ENCODE assay signal across 15 cellular contexts in the genomic region with DNA sequence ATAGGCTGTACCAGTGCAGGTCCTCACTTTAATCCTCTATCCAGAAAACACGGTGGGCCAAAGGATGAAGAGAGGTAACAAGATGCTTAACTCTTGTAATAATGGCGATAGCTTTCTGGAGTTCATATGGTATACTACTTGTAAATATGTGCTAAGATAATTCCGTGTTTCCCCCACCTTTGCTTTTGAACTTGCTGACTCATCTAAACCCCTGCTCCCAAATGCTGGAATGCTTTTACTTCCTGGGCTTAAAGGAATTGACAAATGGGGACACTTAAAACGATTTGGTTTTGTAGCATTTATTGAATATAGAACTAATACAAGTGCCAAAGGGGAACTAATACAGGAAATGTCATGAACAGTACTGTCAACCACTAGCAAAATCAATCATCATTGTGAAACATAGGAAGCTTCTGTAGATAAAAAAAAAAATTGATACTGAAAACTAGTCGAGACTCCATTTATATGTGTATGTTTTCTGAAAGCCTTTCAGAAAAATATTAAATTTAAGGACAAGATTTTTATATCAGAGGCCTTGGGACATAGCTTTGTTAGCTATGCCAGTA. TPM values are rescaled to one million over a fixed set of nuclear protein-coding genes. Genes with fewer than 3 reads are reported as not detected.
DNase-seq lines count a peak whose midpoint lies in the region; ATAC-seq, FAIRE-seq and TF ChIP-seq lines count a peak whose summit lies in the region.
"Had no signal": no experiment of that assay in that cellular context is flagged by ENCODE, and none has a peak within 500 bp of the region (broad histone marks: within the 10 kb centered on the region; RNA-seq: fewer than 3 reads in every experiment).

No MANE protein-coding gene starts in this region.

- H3K4me1 Mint-ChIP-seq in activated CD8-positive, alpha-beta memory T cell treated with anti-CD3 and anti-CD28 coated beads, Interleukin-2, amount 10 ng/mL, durations not matched to agents 7 days and 5 days = peaks cover 81% of the 10 kb centered on the region
- peaks cover 66% of the 10 kb centered on the region for H3K4me1 Mint-ChIP-seq in activated CD8-positive, alpha-beta T cell treated with anti-CD3 and anti-CD28 coated beads, Interleukin-2, amount 10 ng/mL, durations not matched to agents 7 days and 5 days (ENCODE audit: low read depth)
- H3K4me1 Mint-ChIP-seq in nephron progenitor cell = peaks cover 80% of the 10 kb centered on the region

- H3F3A ChIP-seq in Loucy (ENCODE audit: low read depth) = no peaks in the 10 kb centered on the region; the same call in 1 of the 2 replicates

- no peaks in the 10 kb centered on the region for H3K9me3 ChIP-seq in Loucy (ENCODE audit: insufficient read depth, low read depth, low read length)
- H3K9me3 ChIP-seq: suprapubic skin had no signal

- no peaks in the 10 kb centered on the region for H3K27me3 ChIP-seq in Loucy (ENCODE audit: insufficient read depth, low read length, poor library complexity, severe bottlenecking)
- H3K27me3 ChIP-seq: suprapubic skin had no signal

- DNase-seq in activated CD8-positive, alpha-beta memory T cell treated with anti-CD3 and anti-CD28 coated beads, Interleukin-2, amount 10 ng/mL, durations not matched to agents 7 days and 5 days = no peak
- DNase-seq in activated CD8-positive, alpha-beta memory T cell treated with anti-CD3 and anti-CD28 coated beads, Interleukin-2, amount 50 U/mL, for 48 hours = no peak
- no peak for DNase-seq in activated CD8-positive, alpha-beta T cell treated with anti-CD3 and anti-CD28 coated beads, Interleukin-2, amount 10 ng/mL, durations not matched to agents 7 days and 5 days
- DNase-seq in nephron progenitor cell (no peak), HTR-8/SVneo (ENCODE audit: insufficient read length, low spot score) (no peak), SIG-M5 (lab: John Stamatoyannopoulos, UW) (no peak)
- DNase-seq: ACHN, NCI-H1092, NCI-H2171, OCI-M1 had no signal

- peak overlapping the region; percentile 37 for H3K27ac Mint-ChIP-seq in activated CD8-positive, alpha-beta memory T cell treated with anti-CD3 and anti-CD28 coated beads, Interleukin-2, amount 10 ng/mL, durations not matched to agents 7 days and 5 days
- H3K27ac Mint-ChIP-seq in activated CD8-positive, alpha-beta T cell treated with anti-CD3 and anti-CD28 coated beads, Interleukin-2, amount 10 ng/mL, durations not matched to agents 7 days and 5 days = peak overlapping the region; percentile 37
- peak overlapping the region; percentile 57 for H3K27ac Mint-ChIP-seq in nephron progenitor cell

- H3K9ac ChIP-seq in Loucy (ENCODE audit: low read depth, low read length, poor library complexity, severe bottlenecking) = no peak overlapping the region

- H3K4me3 Mint-ChIP-seq in activated CD8-positive, alpha-beta memory T cell treated with anti-CD3 and anti-CD28 coated beads, Interleukin-2, amount 10 ng/mL, durations not matched to agents 7 days and 5 days = no peak overlapping the region
- H3K4me3 Mint-ChIP-seq in activated CD8-positive, alpha-beta T cell treated with anti-CD3 and anti-CD28 coated beads, Interleukin-2, amount 10 ng/mL, durations not matched to agents 7 days and 5 days = no peak overlapping the region
- no peak overlapping the region for H3K4me3 Mint-ChIP-seq in nephron progenitor cell

- H3K9me3 Mint-ChIP-seq in activated CD8-positive, alpha-beta memory T cell treated with anti-CD3 and anti-CD28 coated beads, Interleukin-2, amount 10 ng/mL, durations not matched to agents 7 days and 5 days (ENCODE audit: low read depth) = no peaks in the 10 kb centered on the region
- no peaks in the 10 kb centered on the region for H3K9me3 Mint-ChIP-seq in activated CD8-positive, alpha-beta T cell treated with anti-CD3 and anti-CD28 coated beads, Interleukin-2, amount 10 ng/mL, durations not matched to agents 7 days and 5 days (ENCODE audit: insufficient read depth)
- peaks cover 5% of the 10 kb centered on the region for H3K9me3 Mint-ChIP-seq in nephron progenitor cell

- H3K4me1 ChIP-seq in Loucy (ENCODE audit: insufficient read depth, low read length, poor library complexity, severe bottlenecking) = peaks cover 37% of the 10 kb centered on the region

- no peak overlapping the region for H3K4me3 ChIP-seq in Loucy (ENCODE audit: low read length, poor library complexity, severe bottlenecking)
- H3K4me3 ChIP-seq: suprapubic skin had no signal

- no peak overlapping the region for H2AFZ ChIP-seq in Loucy (ENCODE audit: low read length)

- peak overlapping the region; percentile 53 for H3K4me2 ChIP-seq in Loucy (ENCODE audit: low read depth, low read length, poor library complexity, severe bottlenecking)

- no peaks in the 10 kb centered on the region for H3K27me3 Mint-ChIP-seq in activated CD8-positive, alpha-beta memory T cell treated with anti-CD3 and anti-CD28 coated beads, Interleukin-2, amount 10 ng/mL, durations not matched to agents 7 days and 5 days
- no peaks in the 10 kb centered on the region for H3K27me3 Mint-ChIP-seq in activated CD8-positive, alpha-beta T cell treated with anti-CD3 and anti-CD28 coated beads, Interleukin-2, amount 10 ng/mL, durations not matched to agents 7 days and 5 days (ENCODE audit: low read depth)
- H3K27me3 Mint-ChIP-seq in nephron progenitor cell (ENCODE audit: low read depth, poor library complexity) = no peaks in the 10 kb centered on the region

- peaks cover 44% of the 10 kb centered on the region for H3K36me3 ChIP-seq in Loucy (ENCODE audit: insufficient read depth, low read length)

- no peak for ATAC-seq in activated CD8-positive, alpha-beta memory T cell treated with anti-CD3 and anti-CD28 coated beads, Interleukin-2, amount 10 ng/mL, durations not matched to agents 7 days and 5 days
- no peak for ATAC-seq in activated CD8-positive, alpha-beta T cell treated with anti-CD3 and anti-CD28 coated beads, Interleukin-2, amount 10 ng/mL, durations not matched to agents 7 days and 5 days
- ATAC-seq in HG03280 (IDR thresholded peaks at IDR 0.05; ENCODE audit: unreplicated experiment) = no peak

- H4K20me1 ChIP-seq in Loucy (ENCODE audit: insufficient read depth, low read length, poor library complexity, severe bottlenecking) = peaks cover 52% of the 10 kb centered on the region

- CTCF ChIA-PET in activated CD8-positive, alpha-beta memory T cell treated with anti-CD3 and anti-CD28 coated beads, Interleukin-2, amount 10 ng/mL, durations not matched to agents 7 days and 5 days (lab: Charles Lee) = interaction anchor here (0.6 kb wide), 1 partner anchor 19 kb away, joined by 3 read pairs; no protein-coding TSS in a partner anchor
- CTCF ChIA-PET in activated CD8-positive, alpha-beta T cell treated with anti-CD3 and anti-CD28 coated beads, Interleukin-2, amount 10 ng/mL, durations not matched to agents 7 days and 5 days (lab: Charles Lee) = interaction anchor here (0.7 to 1.7 kb wide), 2 partner anchors 9 to 22 kb away, joined by 3 to 4 read pairs; no protein-coding TSS in a partner anchor

- H3K9me2 ChIP-seq in Loucy (replicated peaks; ENCODE audit: low read depth, low read length) = no peaks in the 10 kb centered on the region

- peaks cover 55% of the 10 kb centered on the region for H3K79me2 ChIP-seq in Loucy (ENCODE audit: insufficient read depth, low read length)

- POLR2A ChIA-PET in activated CD8-positive, alpha-beta T cell treated with anti-CD3 and anti-CD28 coated beads, Interleukin-2, amount 10 ng/mL, durations not matched to agents 7 days and 5 days (lab: Charles Lee) = no interaction called here

- peaks cover 61% of the 10 kb centered on the region for H3K36me3 Mint-ChIP-seq in activated CD8-positive, alpha-beta memory T cell treated with anti-CD3 and anti-CD28 coated beads, Interleukin-2, amount 10 ng/mL, durations not matched to agents 7 days and 5 days
- H3K36me3 Mint-ChIP-seq in activated CD8-positive, alpha-beta T cell treated with anti-CD3 and anti-CD28 coated beads, Interleukin-2, amount 10 ng/mL, durations not matched to agents 7 days and 5 days (ENCODE audit: low read depth) = peaks cover 77% of the 10 kb centered on the region
- H3K36me3 Mint-ChIP-seq in nephron progenitor cell (ENCODE audit: low read depth) = peaks cover 69% of the 10 kb centered on the region

- TF ChIP-seq CTCF in Loucy (conservative IDR thresholded peaks at IDR 0.05; ENCODE audit: low read length) (no peak), nephron progenitor cell (IDR thresholded peaks at IDR 0.05) (no peak)

- FAIRE-seq in HTR-8/SVneo (lab: Jason Lieb, UNC) = no peak
- FAIRE-seq: D721Med, endothelial cell of umbilical vein had no signal

RNA-seq across cellular contexts. Expression of a gene that starts 7.0 kb away (rescaled TPM):
- total RNA-seq in activated CD8-positive, alpha-beta memory T cell treated with anti-CD3 and anti-CD28 coated beads, Interleukin-2, amount 10 ng/mL, durations not matched to agents 7 days and 5 days = 100 to 1,000 TPM; 190 to 265 TPM
- 100 to 1,000 TPM; 229 to 234 TPM for total RNA-seq in activated CD8-positive, alpha-beta T cell treated with anti-CD3 and anti-CD28 coated beads, Interleukin-2, amount 10 ng/mL, durations not matched to agents 7 days and 5 days
